In genomic region chr20:58389324-58389967, GRCh38 we compare ENCODE assay signal across 8 cellular contexts. TPM values are rescaled to one million over a fixed set of nuclear protein-coding genes. Genes with fewer than 3 reads are reported as not detected.
DNase-seq lines count a peak whose midpoint lies in the region; ATAC-seq lines count a peak whose summit lies in the region.

No MANE protein-coding gene starts in this region.

- H3K9me3 Mint-ChIP-seq in IgD-negative memory B cell: no peaks in the 10 kb centered on the region
- H3K9me3 Mint-ChIP-seq in activated T-cell treated with anti-CD3 and anti-CD28 coated beads, Interleukin-2, amount 50 U/mL, for 72 hours: peaks cover 0 to 2% of the 10 kb centered on the region in 2 donors

- ATAC-seq in GM21786 (IDR thresholded peaks at IDR 0.05; ENCODE audit: unreplicated experiment) (peak; percentile 23), Right ventricle myocardium superior (ENCODE audit: poor library complexity) (peak; percentile 58)
- ATAC-seq in activated T-cell treated with anti-CD3 and anti-CD28 coated beads, Interleukin-2, amount 50 U/mL, for 72 hours (replicated peaks in 1 of 2): peak; percentile 46 to 55

- H3K36me3 Mint-ChIP-seq in IgD-negative memory B cell: peaks cover 4% of the 10 kb centered on the region
- peaks cover 20 to 24% of the 10 kb centered on the region in 2 donors for H3K36me3 Mint-ChIP-seq in activated T-cell treated with anti-CD3 and anti-CD28 coated beads, Interleukin-2, amount 50 U/mL, for 72 hours (ENCODE audit: insufficient read depth in 2 of 2)

- intact Hi-C loops in Right ventricle myocardium superior (cut with DNase I): loop anchor here (10.0 kb wide), 1 partner anchor 75 kb away; no protein-coding TSS in a partner anchor

- H3K27ac Mint-ChIP-seq in IgD-negative memory B cell: peak overlapping the region; percentile 71 to 94 (median 92)
- H3K27ac Mint-ChIP-seq in activated T-cell treated with anti-CD3 and anti-CD28 coated beads, Interleukin-2, amount 50 U/mL, for 72 hours: peak overlapping the region; percentile 86

- peaks cover 32 to 38% (median 35%) of the 10 kb centered on the region in 3 donors for H3K4me1 Mint-ChIP-seq in IgD-negative memory B cell
- H3K4me1 Mint-ChIP-seq in activated T-cell treated with anti-CD3 and anti-CD28 coated beads, Interleukin-2, amount 50 U/mL, for 72 hours (ENCODE audit: low read depth): peaks cover 52% of the 10 kb centered on the region

- DNase-seq in NCI-H345 (lab: John Stamatoyannopoulos, UW) (peak; percentile 34), NCI-H345 treated with DMSO at 0.1 percent for 48 hours (lab: John Stamatoyannopoulos, UW; ENCODE audit: unreplicated experiment) (no peak), Right ventricle myocardium superior (no peak), pons (ENCODE audit: low spot score) (peak; percentile 12), inferior parietal cortex (ENCODE audit: extremely low spot score) (no peak)
- DNase-seq in activated T-cell treated with anti-CD3 and anti-CD28 coated beads, Interleukin-2, amount 50 U/mL, for 72 hours: peak; percentile 46 to 58

- peak overlapping the region; percentile 80 to 97 (median 93) for H3K4me3 Mint-ChIP-seq in IgD-negative memory B cell
- peak overlapping the region; percentile 94 to 99 for H3K4me3 Mint-ChIP-seq in activated T-cell treated with anti-CD3 and anti-CD28 coated beads, Interleukin-2, amount 50 U/mL, for 72 hours

- peaks cover 3% of the 10 kb centered on the region for H3K27me3 Mint-ChIP-seq in IgD-negative memory B cell
- H3K27me3 Mint-ChIP-seq in activated T-cell treated with anti-CD3 and anti-CD28 coated beads, Interleukin-2, amount 50 U/mL, for 72 hours (ENCODE audit: low read depth): no peaks in the 10 kb centered on the region

RNA-seq across cellular contexts. Expression of gene VAPB, which starts 0.4 kb away (rescaled TPM):
- 32.9 TPM for polyA plus RNA-seq in IgD-negative memory B cell
- 10 to 100 TPM; 45.8 to 55.3 TPM for total RNA-seq in activated T-cell treated with anti-CD3 and anti-CD28 coated beads, Interleukin-2, amount 50 U/mL, for 72 hours
- 66.7 TPM for total RNA-seq in Right ventricle myocardium superior

Comparison
In these comparisons a context has a peak if more than half of its experiments do, and no peak if none do; other contexts are left out.
1. DNase-seq: peak in NCI-H345 (single experiment), activated T-cell treated with anti-CD3 and anti-CD28 coated beads, Interleukin-2, amount 50 U/mL, for 72 hours (2 of 2) and pons (single experiment); none in NCI-H345 treated with DMSO at 0.1 percent for 48 hours (single experiment), Right ventricle myocardium superior (single experiment) and inferior parietal cortex (single experiment).
2. Peak in every context shown above with its lines, with median percentiles within 50 percentile points of each other: ATAC-seq.